ENCODE assay signal across 28 cellular contexts in genomic region chr2:44805836-44806235, GRCh38.
"Had no signal": no experiment of that assay in that cellular context is flagged by ENCODE, and none has a peak within 500 bp of the region (broad histone marks: within the 10 kb centered on the region; RNA-seq: fewer than 3 reads in every experiment).

No MANE protein-coding gene starts in this region.

- H3K9me3 ChIP-seq: gastrocnemius medialis, mucosa of descending colon, neutrophil, right lobe of liver, thyroid gland, upper lobe of right lung had no signal

- H3K4me3 Mint-ChIP-seq: activated naive CD8-positive, alpha-beta T cell; central memory CD8-positive, alpha-beta T cell; dendritic cell treated with granulocyte-macrophage colony-stimulating factor and Interleukin-4, amounts not matched to agents 40 ng/mL and 50 ng/mL, for 4 days; natural killer cell treated with Interleukin-12 subunit alpha and Interleukin-12 subunit beta and Interleukin-15 and Interleukin-18, amount 100 ng/mL, for 72 hours; T-helper 1 cell treated with Interleukin-12 subunit alpha and Interleukin-12 subunit beta and Interleukin-4 antibody, amounts not matched to agents 30 μg/mL and 1 μg/mL, for 36 hours had no signal

- H3K4me1 Mint-ChIP-seq: central memory CD8-positive, alpha-beta T cell had no signal

- H3K27me3 ChIP-seq: right lobe of liver had no signal

- H3K27ac ChIP-seq: gastrocnemius medialis, neutrophil, right lobe of liver, stomach, thyroid gland, upper lobe of right lung, VCaP had no signal

- H3K36me3 ChIP-seq: gastrocnemius medialis, neutrophil, right lobe of liver, stomach, thyroid gland, upper lobe of right lung had no signal

- H3K27ac Mint-ChIP-seq: activated naive CD8-positive, alpha-beta T cell; dendritic cell treated with granulocyte-macrophage colony-stimulating factor and Interleukin-4, amounts not matched to agents 40 ng/mL and 50 ng/mL, for 4 days; natural killer cell treated with Interleukin-12 subunit alpha and Interleukin-12 subunit beta and Interleukin-15 and Interleukin-18, amount 100 ng/mL, for 72 hours; T-helper 1 cell treated with Interleukin-12 subunit alpha and Interleukin-12 subunit beta and Interleukin-4 antibody, amounts not matched to agents 30 μg/mL and 1 μg/mL, for 36 hours had no signal

- H3K36me3 Mint-ChIP-seq: activated naive CD8-positive, alpha-beta T cell; natural killer cell treated with Interleukin-12 subunit alpha and Interleukin-12 subunit beta and Interleukin-15 and Interleukin-18, amount 100 ng/mL, for 72 hours had no signal

- DNase-seq: activated CD4-positive, alpha-beta T cell treated with anti-CD3 and anti-CD28 coated beads for 48 hours; activated CD4-positive, alpha-beta T cell treated with anti-CD3 and anti-CD28 coated beads, Interleukin-2, amount 50 U/mL, for 48 hours; activated CD8-positive, alpha-beta memory T cell treated with anti-CD3 and anti-CD28 coated beads for 24 hours; activated effector memory CD4-positive, alpha-beta T cell treated with Interleukin-2 at 50 U/mL for 16 hours; activated naive CD4-positive, alpha-beta T cell treated with Interleukin-2 at 50 U/mL for 16 hours; anterior cingulate cortex; effector CD4-positive, alpha-beta T cell; erythroblast; gastrocnemius medialis; glutamatergic neuron; hippocampal formation; left cardiac atrium; left ventricle myocardium superior; mucosa of descending colon; right lobe of liver; stimulated activated CD4-positive, alpha-beta T cell treated with anti-CD3 and anti-CD28 coated beads, Interleukin-2, amount 100 ng/mL, for 48 hours; stomach; T-helper 9 cell; thyroid gland; upper lobe of right lung had no signal

- H3K9me3 Mint-ChIP-seq: central memory CD8-positive, alpha-beta T cell; dendritic cell treated with granulocyte-macrophage colony-stimulating factor and Interleukin-4, amounts not matched to agents 40 ng/mL and 50 ng/mL, for 4 days; natural killer cell treated with Interleukin-12 subunit alpha and Interleukin-12 subunit beta and Interleukin-15 and Interleukin-18, amount 100 ng/mL, for 72 hours; T-helper 1 cell treated with Interleukin-12 subunit alpha and Interleukin-12 subunit beta and Interleukin-4 antibody, amounts not matched to agents 30 μg/mL and 1 μg/mL, for 36 hours had no signal

- ATAC-seq: activated CD4-positive, CD25-positive, alpha-beta regulatory T cell treated with anti-CD3 and anti-CD28 coated beads, Interleukin-2, amount 50 U/mL, for 24 hours; gastrocnemius medialis; left cardiac atrium; left ventricle myocardium superior; mucosa of descending colon; natural killer cell treated with Interleukin-12 subunit alpha and Interleukin-12 subunit beta and Interleukin-15 and Interleukin-18, amount 100 ng/mL, for 72 hours; right lobe of liver; upper lobe of right lung had no signal

- H3K4me3 ChIP-seq: gastrocnemius medialis, mucosa of descending colon, right lobe of liver, stomach, thyroid gland, upper lobe of right lung had no signal
